24 cellular contexts compared by ENCODE assay signal in the genomic region with DNA sequence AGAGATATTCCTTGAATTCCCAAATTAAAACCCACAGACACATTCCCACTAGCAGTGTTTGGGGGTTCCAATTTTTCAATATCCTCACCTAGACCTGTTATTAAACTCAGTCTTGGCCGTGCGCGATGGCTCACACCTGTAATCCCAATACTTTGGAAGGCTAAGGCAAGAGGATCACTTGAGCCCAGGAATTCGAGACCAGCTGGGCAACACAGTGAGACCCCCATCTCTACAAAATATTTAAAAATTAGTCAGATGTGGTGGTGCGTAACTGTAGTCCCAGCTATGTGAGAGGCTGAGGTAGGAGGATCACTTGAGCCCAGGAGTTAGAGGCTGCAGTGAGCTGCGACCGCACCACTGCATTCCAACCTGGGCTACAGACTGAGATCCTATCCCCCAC.
"Had no signal": no experiment of that assay in that cellular context is flagged by ENCODE, and none has a peak within 500 bp of the region (broad histone marks: within the 10 kb centered on the region; RNA-seq: fewer than 3 reads in every experiment).

No MANE protein-coding gene starts in this region.

- H3K36me3 ChIP-seq: SJSA1 had no signal

- DNase-seq: IMR-90, Karpas-422, KG1, MG63, NCI-H1092 treated with DMSO at 0.1 percent for 48 hours, NCI-H1436, NCI-H187, NCI-H2029, NCI-H2081 treated with DMSO at 0.1 percent for 48 hours, NCI-H2171, NCI-H226, NCI-H446, NCI-H510A, NCI-H524 treated with DMSO at 0.1 percent for 48 hours, NCI-H69, NCI-H774, PC-3, SHP77, SW 1271 had no signal

- ATAC-seq: HepG2, Panc1, PC-3 had no signal

- H3K9me3 ChIP-seq: MG63, SJSA1 had no signal

- H3K27ac ChIP-seq: RWPE1, SJSA1, SK-N-MC had no signal

- H3K4me3 ChIP-seq: MG63, SJSA1, SK-N-MC had no signal

- H3K27me3 ChIP-seq: MG63, SJSA1 had no signal
